Comparison of ENCODE assay signal across 1 cellular context in the genomic region with DNA sequence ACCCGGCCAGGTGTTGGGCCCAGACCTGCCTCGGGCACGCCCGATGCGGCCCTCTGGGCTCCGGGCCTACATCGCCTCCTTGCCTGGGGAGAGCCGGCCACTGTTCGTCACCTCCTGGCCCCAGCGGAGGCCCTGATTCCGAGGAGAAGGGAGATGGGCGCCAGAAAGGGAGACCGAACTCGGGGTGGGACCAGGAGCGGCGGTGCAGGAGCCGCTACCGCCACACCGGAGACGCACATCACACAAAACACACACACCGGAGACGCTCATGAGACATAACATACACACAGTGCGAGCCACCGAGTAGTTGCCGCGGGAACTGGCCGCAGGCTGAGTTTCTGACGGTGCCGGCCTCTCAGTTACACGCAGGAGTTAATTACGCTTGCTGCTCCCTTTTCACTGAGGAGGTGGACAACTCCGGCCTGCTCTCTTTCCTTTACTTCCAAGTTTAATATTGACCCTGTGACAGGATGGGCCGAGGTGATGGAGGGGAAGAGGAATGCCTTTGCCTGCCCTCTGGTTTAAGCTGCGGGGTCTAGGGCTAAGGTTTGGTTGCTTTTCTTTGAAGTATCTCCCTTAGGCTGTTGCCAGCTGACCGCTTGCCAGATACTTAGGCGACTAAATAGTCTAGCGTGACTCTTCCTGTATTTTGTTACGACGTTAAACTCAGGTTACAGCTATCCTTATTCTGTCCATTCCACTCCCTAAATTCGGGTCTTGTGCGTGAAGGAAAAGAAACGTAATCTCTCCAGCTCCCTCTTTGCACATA.
A peak's percentile ranks its signal among the peaks of the same experiment; 100 is the strongest.
TF ChIP-seq lines count a peak whose summit lies in the region.

No MANE protein-coding gene starts in this region.

TF ChIP-seq in HepG2, 621 proteins besides CTCF, POLR2A, EP300 and RAD21 (continued from another document and continues in another):
- TF ChIP-seq, protein P1, sequence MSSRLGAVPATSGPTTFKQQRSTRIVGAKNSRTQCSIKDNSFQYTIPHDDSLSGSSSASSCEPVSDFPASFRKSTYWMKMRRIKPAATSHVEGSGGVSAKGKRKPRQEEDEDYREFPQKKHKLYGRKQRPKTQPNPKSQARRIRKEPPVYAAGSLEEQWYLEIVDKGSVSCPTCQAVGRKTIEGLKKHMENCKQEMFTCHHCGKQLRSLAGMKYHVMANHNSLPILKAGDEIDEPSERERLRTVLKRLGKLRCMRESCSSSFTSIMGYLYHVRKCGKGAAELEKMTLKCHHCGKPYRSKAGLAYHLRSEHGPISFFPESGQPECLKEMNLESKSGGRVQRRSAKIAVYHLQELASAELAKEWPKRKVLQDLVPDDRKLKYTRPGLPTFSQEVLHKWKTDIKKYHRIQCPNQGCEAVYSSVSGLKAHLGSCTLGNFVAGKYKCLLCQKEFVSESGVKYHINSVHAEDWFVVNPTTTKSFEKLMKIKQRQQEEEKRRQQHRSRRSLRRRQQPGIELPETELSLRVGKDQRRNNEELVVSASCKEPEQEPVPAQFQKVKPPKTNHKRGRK (CRISPR knock-in tag; IDR thresholded peaks at IDR 0.05): no peak
- no peak for TF ChIP-seq ZNF766 (CRISPR knock-in tag; IDR thresholded peaks at IDR 0.05; ENCODE audit: borderline replicate concordance)
- no peak for TF ChIP-seq MATR3 (CRISPR knock-in tag; IDR thresholded peaks at IDR 0.05)
- no peak for TF ChIP-seq ZNF780A (CRISPR knock-in tag; IDR thresholded peaks at IDR 0.05)
- TF ChIP-seq SRSF4 (IDR thresholded peaks at IDR 0.05; ENCODE audit: low read depth, low read length, poor library complexity, severe bottlenecking): no peak
- TF ChIP-seq, protein P2, sequence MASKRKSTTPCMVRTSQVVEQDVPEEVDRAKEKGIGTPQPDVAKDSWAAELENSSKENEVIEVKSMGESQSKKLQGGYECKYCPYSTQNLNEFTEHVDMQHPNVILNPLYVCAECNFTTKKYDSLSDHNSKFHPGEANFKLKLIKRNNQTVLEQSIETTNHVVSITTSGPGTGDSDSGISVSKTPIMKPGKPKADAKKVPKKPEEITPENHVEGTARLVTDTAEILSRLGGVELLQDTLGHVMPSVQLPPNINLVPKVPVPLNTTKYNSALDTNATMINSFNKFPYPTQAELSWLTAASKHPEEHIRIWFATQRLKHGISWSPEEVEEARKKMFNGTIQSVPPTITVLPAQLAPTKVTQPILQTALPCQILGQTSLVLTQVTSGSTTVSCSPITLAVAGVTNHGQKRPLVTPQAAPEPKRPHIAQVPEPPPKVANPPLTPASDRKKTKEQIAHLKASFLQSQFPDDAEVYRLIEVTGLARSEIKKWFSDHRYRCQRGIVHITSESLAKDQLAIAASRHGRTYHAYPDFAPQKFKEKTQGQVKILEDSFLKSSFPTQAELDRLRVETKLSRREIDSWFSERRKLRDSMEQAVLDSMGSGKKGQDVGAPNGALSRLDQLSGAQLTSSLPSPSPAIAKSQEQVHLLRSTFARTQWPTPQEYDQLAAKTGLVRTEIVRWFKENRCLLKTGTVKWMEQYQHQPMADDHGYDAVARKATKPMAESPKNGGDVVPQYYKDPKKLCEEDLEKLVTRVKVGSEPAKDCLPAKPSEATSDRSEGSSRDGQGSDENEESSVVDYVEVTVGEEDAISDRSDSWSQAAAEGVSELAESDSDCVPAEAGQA (IDR thresholded peaks at IDR 0.05; ENCODE audit: low read depth): no peak
- TF ChIP-seq, protein P2 (CRISPR knock-in tag; IDR thresholded peaks at IDR 0.05; ENCODE audit: borderline replicate concordance): no peak
- TF ChIP-seq ZNF33A (CRISPR knock-in tag; IDR thresholded peaks at IDR 0.05; ENCODE audit: borderline replicate concordance): no peak
- no peak for TF ChIP-seq SMC3 (IDR thresholded peaks at IDR 0.05; ENCODE audit: low read length)
- TF ChIP-seq ZNF552 (CRISPR knock-in tag; IDR thresholded peaks at IDR 0.05; ENCODE audit: borderline replicate concordance): no peak; the same call in 1 of the 2 replicates
- TF ChIP-seq ZSCAN30 (CRISPR knock-in tag; IDR thresholded peaks at IDR 0.05): 0 out of 2 replicates have a peak, but pooled peaks have one; percentile 62
- TF ChIP-seq, protein P3, sequence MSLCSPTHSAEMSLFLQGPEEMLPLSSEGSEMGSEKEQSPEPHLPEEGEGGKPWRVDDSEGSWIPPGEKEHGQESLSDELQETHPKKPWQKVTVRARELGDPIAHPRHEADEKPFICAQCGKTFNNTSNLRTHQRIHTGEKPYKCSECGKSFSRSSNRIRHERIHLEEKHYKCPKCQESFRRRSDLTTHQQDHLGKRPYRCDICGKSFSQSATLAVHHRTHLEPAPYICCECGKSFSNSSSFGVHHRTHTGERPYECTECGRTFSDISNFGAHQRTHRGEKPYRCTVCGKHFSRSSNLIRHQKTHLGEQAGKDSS (CRISPR knock-in tag; IDR thresholded peaks at IDR 0.05; ENCODE audit: borderline replicate concordance, low read depth): no peak; the same call in 1 of the 2 replicates
- TF ChIP-seq, protein P4, sequence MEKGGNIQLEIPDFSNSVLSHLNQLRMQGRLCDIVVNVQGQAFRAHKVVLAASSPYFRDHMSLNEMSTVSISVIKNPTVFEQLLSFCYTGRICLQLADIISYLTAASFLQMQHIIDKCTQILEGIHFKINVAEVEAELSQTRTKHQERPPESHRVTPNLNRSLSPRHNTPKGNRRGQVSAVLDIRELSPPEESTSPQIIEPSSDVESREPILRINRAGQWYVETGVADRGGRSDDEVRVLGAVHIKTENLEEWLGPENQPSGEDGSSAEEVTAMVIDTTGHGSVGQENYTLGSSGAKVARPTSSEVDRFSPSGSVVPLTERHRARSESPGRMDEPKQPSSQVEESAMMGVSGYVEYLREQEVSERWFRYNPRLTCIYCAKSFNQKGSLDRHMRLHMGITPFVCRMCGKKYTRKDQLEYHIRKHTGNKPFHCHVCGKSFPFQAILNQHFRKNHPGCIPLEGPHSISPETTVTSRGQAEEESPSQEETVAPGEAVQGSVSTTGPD (CRISPR knock-in tag; IDR thresholded peaks at IDR 0.05): 0 out of 2 replicates have a peak, but pooled peaks have one; percentile 14
- TF ChIP-seq, protein P5, sequence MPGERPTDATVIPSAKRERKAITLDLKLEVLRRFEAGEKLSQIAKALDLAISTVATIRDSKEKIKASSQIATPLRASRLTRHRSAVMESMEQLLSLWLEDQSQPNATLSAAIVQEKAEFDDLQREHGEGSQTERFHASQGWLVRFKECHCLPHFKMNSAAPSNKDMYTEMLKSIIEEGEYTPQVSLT (CRISPR knock-in tag; IDR thresholded peaks at IDR 0.05; ENCODE audit: borderline replicate concordance, low read depth): no peak
- no peak for TF ChIP-seq SIN3B (IDR thresholded peaks at IDR 0.05; ENCODE audit: low read length)
- TF ChIP-seq, protein P6, sequence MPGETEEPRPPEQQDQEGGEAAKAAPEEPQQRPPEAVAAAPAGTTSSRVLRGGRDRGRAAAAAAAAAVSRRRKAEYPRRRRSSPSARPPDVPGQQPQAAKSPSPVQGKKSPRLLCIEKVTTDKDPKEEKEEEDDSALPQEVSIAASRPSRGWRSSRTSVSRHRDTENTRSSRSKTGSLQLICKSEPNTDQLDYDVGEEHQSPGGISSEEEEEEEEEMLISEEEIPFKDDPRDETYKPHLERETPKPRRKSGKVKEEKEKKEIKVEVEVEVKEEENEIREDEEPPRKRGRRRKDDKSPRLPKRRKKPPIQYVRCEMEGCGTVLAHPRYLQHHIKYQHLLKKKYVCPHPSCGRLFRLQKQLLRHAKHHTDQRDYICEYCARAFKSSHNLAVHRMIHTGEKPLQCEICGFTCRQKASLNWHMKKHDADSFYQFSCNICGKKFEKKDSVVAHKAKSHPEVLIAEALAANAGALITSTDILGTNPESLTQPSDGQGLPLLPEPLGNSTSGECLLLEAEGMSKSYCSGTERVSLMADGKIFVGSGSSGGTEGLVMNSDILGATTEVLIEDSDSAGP (CRISPR knock-in tag; IDR thresholded peaks at IDR 0.05; ENCODE audit: borderline replicate concordance): peak; percentile 56; the same call in 1 of the 2 replicates
- no peak for TF ChIP-seq TCF7L2 (IDR thresholded peaks at IDR 0.05; ENCODE audit: low read depth, low read length)
- TF ChIP-seq SKI (IDR thresholded peaks at IDR 0.05; ENCODE audit: partially characterized antibody): no peak
- TF ChIP-seq ZNF501 (CRISPR knock-in tag; IDR thresholded peaks at IDR 0.05): peak; percentile 13; the same call in 1 of the 2 replicates
- TF ChIP-seq, protein P7, sequence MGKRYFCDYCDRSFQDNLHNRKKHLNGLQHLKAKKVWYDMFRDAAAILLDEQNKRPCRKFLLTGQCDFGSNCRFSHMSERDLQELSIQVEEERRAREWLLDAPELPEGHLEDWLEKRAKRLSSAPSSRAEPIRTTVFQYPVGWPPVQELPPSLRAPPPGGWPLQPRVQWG (CRISPR knock-in tag; IDR thresholded peaks at IDR 0.05; ENCODE audit: borderline replicate concordance, low read depth): no peak
- no peak for TF ChIP-seq ISX (CRISPR knock-in tag; conservative IDR thresholded peaks at IDR 0.05)
- TF ChIP-seq HNRNPUL1 (IDR thresholded peaks at IDR 0.05; ENCODE audit: low read depth, low read length): no peak
- TF ChIP-seq, protein P8, sequence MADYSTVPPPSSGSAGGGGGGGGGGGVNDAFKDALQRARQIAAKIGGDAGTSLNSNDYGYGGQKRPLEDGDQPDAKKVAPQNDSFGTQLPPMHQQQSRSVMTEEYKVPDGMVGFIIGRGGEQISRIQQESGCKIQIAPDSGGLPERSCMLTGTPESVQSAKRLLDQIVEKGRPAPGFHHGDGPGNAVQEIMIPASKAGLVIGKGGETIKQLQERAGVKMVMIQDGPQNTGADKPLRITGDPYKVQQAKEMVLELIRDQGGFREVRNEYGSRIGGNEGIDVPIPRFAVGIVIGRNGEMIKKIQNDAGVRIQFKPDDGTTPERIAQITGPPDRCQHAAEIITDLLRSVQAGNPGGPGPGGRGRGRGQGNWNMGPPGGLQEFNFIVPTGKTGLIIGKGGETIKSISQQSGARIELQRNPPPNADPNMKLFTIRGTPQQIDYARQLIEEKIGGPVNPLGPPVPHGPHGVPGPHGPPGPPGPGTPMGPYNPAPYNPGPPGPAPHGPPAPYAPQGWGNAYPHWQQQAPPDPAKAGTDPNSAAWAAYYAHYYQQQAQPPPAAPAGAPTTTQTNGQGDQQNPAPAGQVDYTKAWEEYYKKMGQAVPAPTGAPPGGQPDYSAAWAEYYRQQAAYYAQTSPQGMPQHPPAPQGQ (CRISPR knock-in tag; IDR thresholded peaks at IDR 0.05; ENCODE audit: borderline replicate concordance): no peak
- TF ChIP-seq ELF1 (CRISPR knock-in tag; IDR thresholded peaks at IDR 0.05): no peak
- TF ChIP-seq, protein P9, sequence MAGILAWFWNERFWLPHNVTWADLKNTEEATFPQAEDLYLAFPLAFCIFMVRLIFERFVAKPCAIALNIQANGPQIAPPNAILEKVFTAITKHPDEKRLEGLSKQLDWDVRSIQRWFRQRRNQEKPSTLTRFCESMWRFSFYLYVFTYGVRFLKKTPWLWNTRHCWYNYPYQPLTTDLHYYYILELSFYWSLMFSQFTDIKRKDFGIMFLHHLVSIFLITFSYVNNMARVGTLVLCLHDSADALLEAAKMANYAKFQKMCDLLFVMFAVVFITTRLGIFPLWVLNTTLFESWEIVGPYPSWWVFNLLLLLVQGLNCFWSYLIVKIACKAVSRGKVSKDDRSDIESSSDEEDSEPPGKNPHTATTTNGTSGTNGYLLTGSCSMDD (CRISPR knock-in tag; IDR thresholded peaks at IDR 0.05): no peak
- no peak for TF ChIP-seq SSRP1 (CRISPR knock-in tag; IDR thresholded peaks at IDR 0.05)
- no peak for TF ChIP-seq MXI1 (IDR thresholded peaks at IDR 0.05; ENCODE audit: borderline replicate concordance, low read depth, low read length)
- TF ChIP-seq POLR2AphosphoS2 (IDR thresholded peaks at IDR 0.05; ENCODE audit: low read depth, low read length): no peak
- TF ChIP-seq, protein P10, sequence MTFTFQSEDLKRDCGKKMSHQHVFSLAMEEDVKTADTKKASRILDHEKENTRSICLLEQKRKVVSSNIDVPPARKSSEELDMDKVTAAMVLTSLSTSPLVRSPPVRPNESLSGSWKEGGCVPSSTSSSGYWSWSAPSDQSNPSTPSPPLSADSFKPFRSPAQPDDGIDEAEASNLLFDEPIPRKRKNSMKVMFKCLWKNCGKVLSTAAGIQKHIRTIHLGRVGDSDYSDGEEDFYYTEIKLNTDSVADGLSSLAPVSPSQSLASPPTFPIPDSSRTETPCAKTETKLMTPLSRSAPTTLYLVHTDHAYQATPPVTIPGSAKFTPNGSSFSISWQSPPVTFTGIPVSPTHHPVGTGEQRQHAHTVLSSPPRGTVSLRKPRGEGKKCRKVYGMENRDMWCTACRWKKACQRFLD (CRISPR knock-in tag; IDR thresholded peaks at IDR 0.05; ENCODE audit: borderline replicate concordance): no peak
- TF ChIP-seq NR3C1 (CRISPR knock-in tag; IDR thresholded peaks at IDR 0.05): no peak
- TF ChIP-seq SNAI1 (CRISPR knock-in tag; IDR thresholded peaks at IDR 0.05; ENCODE audit: borderline replicate concordance): 0 out of 2 replicates have a peak, but pooled peaks have one; percentile 41
- no peak for TF ChIP-seq KLF6 (CRISPR knock-in tag; IDR thresholded peaks at IDR 0.05)
- 0 out of 2 replicates have a peak, but pooled peaks have one; percentile 12 for TF ChIP-seq TARDBP (CRISPR knock-in tag; IDR thresholded peaks at IDR 0.05)
- no peak for TF ChIP-seq HOXA5 (CRISPR knock-in tag; IDR thresholded peaks at IDR 0.05)
- TF ChIP-seq, protein P11, sequence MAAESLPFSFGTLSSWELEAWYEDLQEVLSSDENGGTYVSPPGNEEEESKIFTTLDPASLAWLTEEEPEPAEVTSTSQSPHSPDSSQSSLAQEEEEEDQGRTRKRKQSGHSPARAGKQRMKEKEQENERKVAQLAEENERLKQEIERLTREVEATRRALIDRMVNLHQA (CRISPR knock-in tag; IDR thresholded peaks at IDR 0.05): no peak
- TF ChIP-seq KDM5B (CRISPR knock-in tag; IDR thresholded peaks at IDR 0.05; ENCODE audit: borderline replicate concordance): peak; percentile 90; the same call in 1 of the 2 replicates
- no peak for TF ChIP-seq SIX4 (CRISPR knock-in tag; IDR thresholded peaks at IDR 0.05)
- TF ChIP-seq, protein P12, sequence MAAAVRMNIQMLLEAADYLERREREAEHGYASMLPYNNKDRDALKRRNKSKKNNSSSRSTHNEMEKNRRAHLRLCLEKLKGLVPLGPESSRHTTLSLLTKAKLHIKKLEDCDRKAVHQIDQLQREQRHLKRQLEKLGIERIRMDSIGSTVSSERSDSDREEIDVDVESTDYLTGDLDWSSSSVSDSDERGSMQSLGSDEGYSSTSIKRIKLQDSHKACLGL (CRISPR knock-in tag; IDR thresholded peaks at IDR 0.05): peak; percentile 78; the same call in 1 of the 2 replicates
- no peak for TF ChIP-seq NONO (IDR thresholded peaks at IDR 0.05)
- TF ChIP-seq NONO (CRISPR knock-in tag; conservative IDR thresholded peaks at IDR 0.05): 0 out of 2 replicates have a peak, but pooled peaks have one; percentile 44
- peak; percentile 36; the same call in 1 of the 2 replicates for TF ChIP-seq ZNF556 (CRISPR knock-in tag; IDR thresholded peaks at IDR 0.05; ENCODE audit: borderline replicate concordance)
- TF ChIP-seq ZNF546 (CRISPR knock-in tag; conservative IDR thresholded peaks at IDR 0.05): peak; percentile 63; the same call in 1 of the 2 replicates
